1 cellular context compared by ENCODE assay signal in genomic region chr14:34129927-34130552, GRCh38.
TF ChIP-seq lines count a peak whose summit lies in the region.

No MANE protein-coding gene starts in this region.

TF ChIP-seq in HepG2, 621 proteins besides CTCF, POLR2A, EP300 and RAD21 (continued from another document and continues in another):
- 0 out of 2 replicates have a peak, but pooled peaks have one; percentile 12 for TF ChIP-seq PRDM10 (CRISPR knock-in tag; IDR thresholded peaks at IDR 0.05; ENCODE audit: low read depth)
- no peak for TF ChIP-seq DPF2 (CRISPR knock-in tag; IDR thresholded peaks at IDR 0.05; ENCODE audit: borderline replicate concordance, low read depth)
- TF ChIP-seq SNAPC2 (CRISPR knock-in tag; IDR thresholded peaks at IDR 0.05): no peak
- 0 out of 2 replicates have a peak, but pooled peaks have one; percentile 10 for TF ChIP-seq IRF9 (CRISPR knock-in tag; IDR thresholded peaks at IDR 0.05; ENCODE audit: borderline replicate concordance)
- TF ChIP-seq PREB (CRISPR knock-in tag; IDR thresholded peaks at IDR 0.05): no peak
- TF ChIP-seq ZNF446 (CRISPR knock-in tag; IDR thresholded peaks at IDR 0.05): no peak
- TF ChIP-seq ZNF451 (CRISPR knock-in tag; IDR thresholded peaks at IDR 0.05): no peak
- no peak for TF ChIP-seq RBAK (CRISPR knock-in tag; IDR thresholded peaks at IDR 0.05)
- TF ChIP-seq ARNT2 (CRISPR knock-in tag; IDR thresholded peaks at IDR 0.05; ENCODE audit: low read depth): no peak
- no peak for TF ChIP-seq ZNF432 (CRISPR knock-in tag; IDR thresholded peaks at IDR 0.05; ENCODE audit: borderline replicate concordance)
- no peak for TF ChIP-seq HNF4G (IDR thresholded peaks at IDR 0.05; ENCODE audit: borderline replicate concordance, low read depth, low read length)
- TF ChIP-seq HNF4G (CRISPR knock-in tag; IDR thresholded peaks at IDR 0.05; ENCODE audit: borderline replicate concordance, low read depth): no peak
- no peak for TF ChIP-seq MEIS2 (CRISPR knock-in tag; IDR thresholded peaks at IDR 0.05)
- TF ChIP-seq ZNF121 (CRISPR knock-in tag; IDR thresholded peaks at IDR 0.05): no peak
- TF ChIP-seq ZNF713 (CRISPR knock-in tag; IDR thresholded peaks at IDR 0.05): no peak
- peak; percentile 31; the same call in 1 of the 2 replicates for TF ChIP-seq SPEN (CRISPR knock-in tag; IDR thresholded peaks at IDR 0.05; ENCODE audit: low read depth)
- no peak for TF ChIP-seq ZFP90 (CRISPR knock-in tag; IDR thresholded peaks at IDR 0.05; ENCODE audit: borderline replicate concordance)
- no peak for TF ChIP-seq ZNF414 (CRISPR knock-in tag; IDR thresholded peaks at IDR 0.05)
- TF ChIP-seq ZNF512B (CRISPR knock-in tag; IDR thresholded peaks at IDR 0.05; ENCODE audit: borderline replicate concordance): no peak
- 0 out of 4 replicates have a peak, but pooled peaks of 1 of the 2 experiments have one; percentile 10 for TF ChIP-seq HMGXB4 (CRISPR knock-in tag; IDR thresholded peaks at IDR 0.05; ENCODE audit: borderline replicate concordance in 1 of 2, low read depth in 1 of 2)
- TF ChIP-seq CERS6 (CRISPR knock-in tag; IDR thresholded peaks at IDR 0.05): no peak
- no peak for TF ChIP-seq DNMT3B (CRISPR knock-in tag; conservative IDR thresholded peaks at IDR 0.05)
- no peak for TF ChIP-seq NAIF1 (CRISPR knock-in tag; IDR thresholded peaks at IDR 0.05; ENCODE audit: borderline replicate concordance)
- 0 out of 2 replicates have a peak, but pooled peaks have one; percentile 45 for TF ChIP-seq KIAA2018 (CRISPR knock-in tag; IDR thresholded peaks at IDR 0.05; ENCODE audit: borderline replicate concordance)
- TF ChIP-seq CREM (IDR thresholded peaks at IDR 0.05): no peak
- TF ChIP-seq CREM (CRISPR knock-in tag; IDR thresholded peaks at IDR 0.05): 0 out of 2 replicates have a peak, but pooled peaks have one; percentile 35
- no peak for TF ChIP-seq ZNF891 (CRISPR knock-in tag; IDR thresholded peaks at IDR 0.05)
- no peak for TF ChIP-seq E2F1 (CRISPR knock-in tag; IDR thresholded peaks at IDR 0.05)
- TF ChIP-seq SALL1 (CRISPR knock-in tag; IDR thresholded peaks at IDR 0.05): no peak
- TF ChIP-seq PPARG (CRISPR knock-in tag; conservative IDR thresholded peaks at IDR 0.05): no peak
- no peak for TF ChIP-seq ZNF30 (CRISPR knock-in tag; IDR thresholded peaks at IDR 0.05)
- TF ChIP-seq ERF (CRISPR knock-in tag; IDR thresholded peaks at IDR 0.05): no peak
- TF ChIP-seq ZBTB42 (CRISPR knock-in tag; IDR thresholded peaks at IDR 0.05): no peak
